Comparison of ENCODE assay signal across 8 cellular contexts in genomic region chrX:56763556-56764152, GRCh38. TPM values are rescaled to one million over a fixed set of nuclear protein-coding genes. Genes with fewer than 3 reads are reported as not detected.
A peak's percentile ranks its signal among the peaks of the same experiment; 100 is the strongest.
DNase-seq lines count a peak whose midpoint lies in the region; ATAC-seq and TF ChIP-seq lines count a peak whose summit lies in the region.

No MANE protein-coding gene starts in this region.

- peak overlapping the region; percentile 94 for H3K27ac Mint-ChIP-seq in stimulated activated naive B cell treated with anti-CD40 and anti-IgM and Interleukin-4, amounts not matched to agents 10 μg/mL and 1 μg/mL and 100 μg/mL, for 72 hours
- H3K27ac Mint-ChIP-seq in progenitor cell of endocrine pancreas, result no peak overlapping the region

- TF ChIP-seq CTCF in progenitor cell of endocrine pancreas (IDR thresholded peaks at IDR 0.05; ENCODE audit: unreplicated experiment), result no peak

- peak in 1 of 2 donors; percentile 18 for ATAC-seq in stimulated activated naive B cell treated with anti-CD40 and anti-IgM and Interleukin-4, amounts not matched to agents 10 μg/mL and 1 μg/mL and 100 μg/mL, for 72 hours (replicated peaks)
- no peak for ATAC-seq in GM18858 (IDR thresholded peaks at IDR 0.05; ENCODE audit: unreplicated experiment)

- peaks cover 7 to 8% of the 10 kb centered on the region in 2 donors for H3K36me3 Mint-ChIP-seq in stimulated activated naive B cell treated with anti-CD40 and anti-IgM and Interleukin-4, amounts not matched to agents 10 μg/mL and 1 μg/mL and 100 μg/mL, for 72 hours
- peaks cover 5% of the 10 kb centered on the region for H3K36me3 Mint-ChIP-seq in progenitor cell of endocrine pancreas (ENCODE audit: insufficient read depth)

- no peaks in the 10 kb centered on the region for H3K9me3 Mint-ChIP-seq in stimulated activated naive B cell treated with anti-CD40 and anti-IgM and Interleukin-4, amounts not matched to agents 10 μg/mL and 1 μg/mL and 100 μg/mL, for 72 hours
- peaks cover 17% of the 10 kb centered on the region for H3K9me3 Mint-ChIP-seq in progenitor cell of endocrine pancreas (ENCODE audit: low read depth)

- H3K27me3 Mint-ChIP-seq in stimulated activated naive B cell treated with anti-CD40 and anti-IgM and Interleukin-4, amounts not matched to agents 10 μg/mL and 1 μg/mL and 100 μg/mL, for 72 hours, result no peaks in the 10 kb centered on the region
- H3K27me3 Mint-ChIP-seq in progenitor cell of endocrine pancreas, result no peaks in the 10 kb centered on the region

- H3K4me3 Mint-ChIP-seq in stimulated activated naive B cell treated with anti-CD40 and anti-IgM and Interleukin-4, amounts not matched to agents 10 μg/mL and 1 μg/mL and 100 μg/mL, for 72 hours, result peak overlapping the region in 1 of 2 donors; percentile 82
- H3K4me3 Mint-ChIP-seq in progenitor cell of endocrine pancreas (ENCODE audit: low read depth), result no peak overlapping the region

- peaks cover 47 to 57% of the 10 kb centered on the region in 2 donors for H3K4me1 Mint-ChIP-seq in stimulated activated naive B cell treated with anti-CD40 and anti-IgM and Interleukin-4, amounts not matched to agents 10 μg/mL and 1 μg/mL and 100 μg/mL, for 72 hours
- H3K4me1 Mint-ChIP-seq in progenitor cell of endocrine pancreas (ENCODE audit: low read depth), result no peaks in the 10 kb centered on the region

- peak; percentile 79 for DNase-seq in activated T-cell treated with anti-CD3 and anti-CD28 coated beads, Interleukin-2, amount 50 U/mL, for 1 hour
- DNase-seq in activated T-cell treated with anti-CD3 and anti-CD28 coated beads for 4 hours (no peak), glomerular endothelial cell (ENCODE audit: extremely low read depth, low read depth, low spot score) (peak; percentile 65), iPS-NIHi7 (ENCODE audit: extremely low spot score) (no peak), progenitor cell of endocrine pancreas (ENCODE audit: low spot score, unreplicated experiment) (no peak)
- peak; percentile 31 for DNase-seq in activated CD4-positive, alpha-beta T cell treated with anti-CD3 and anti-CD28 coated beads, Interleukin-2, amount 50 U/mL, for 1 hour
- peak; percentile 81 for DNase-seq in stimulated activated naive B cell treated with anti-CD40 and anti-IgM and Interleukin-4, amounts not matched to agents 10 μg/mL and 1 μg/mL and 100 μg/mL, for 72 hours

RNA-seq across cellular contexts. Expression of gene NBDY, which starts 34.6 kb away (rescaled TPM):
- total RNA-seq in glomerular endothelial cell (20.2 and 25.5 TPM in 2 replicates), progenitor cell of endocrine pancreas (48.6 and 49.3 TPM in 2 replicates)

Comparison
In these comparisons a context has a peak if more than half of its experiments do, and no peak if none do; other contexts are left out.
1. DNase-seq: peak in activated T-cell treated with anti-CD3 and anti-CD28 coated beads, Interleukin-2, amount 50 U/mL, for 1 hour (single experiment), activated CD4-positive, alpha-beta T cell treated with anti-CD3 and anti-CD28 coated beads, Interleukin-2, amount 50 U/mL, for 1 hour (single experiment), glomerular endothelial cell (single experiment) and stimulated activated naive B cell treated with anti-CD40 and anti-IgM and Interleukin-4, amounts not matched to agents 10 μg/mL and 1 μg/mL and 100 μg/mL, for 72 hours (single experiment); none in activated T-cell treated with anti-CD3 and anti-CD28 coated beads for 4 hours (single experiment), iPS-NIHi7 (single experiment) and progenitor cell of endocrine pancreas (single experiment).